In the genomic region with DNA sequence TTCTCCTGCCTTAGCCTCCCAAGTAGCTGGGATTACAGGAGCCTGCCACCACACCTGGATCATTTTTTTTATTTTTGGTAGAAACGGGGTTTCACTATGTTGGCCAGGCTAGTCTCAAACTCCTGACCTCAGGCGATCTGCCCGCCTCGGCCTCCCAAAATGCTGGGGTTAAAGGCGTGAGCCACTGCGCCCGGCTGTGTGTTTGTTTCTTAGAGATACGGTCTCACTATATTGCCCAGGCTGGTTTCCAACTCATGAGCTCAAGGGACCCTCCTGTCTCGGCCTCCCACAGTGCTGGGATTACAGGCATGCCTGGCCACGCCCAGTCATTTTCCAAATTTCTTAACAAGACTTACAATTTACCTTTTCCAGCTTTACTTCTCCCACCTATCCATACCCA, we compare ENCODE assay signal across 12 cellular contexts. TPM values are rescaled to one million over a fixed set of nuclear protein-coding genes. Genes with fewer than 3 reads are reported as not detected.
A peak's percentile ranks its signal among the peaks of the same experiment; 100 is the strongest.
DNase-seq lines count a peak whose midpoint lies in the region; ATAC-seq and TF ChIP-seq lines count a peak whose summit lies in the region.
"Had no signal": no experiment of that assay in that cellular context is flagged by ENCODE, and none has a peak within 500 bp of the region (broad histone marks: within the 10 kb centered on the region; RNA-seq: fewer than 3 reads in every experiment).

No MANE protein-coding gene starts in this region.

- no peak for DNase-seq in natural killer cell
- no peak for DNase-seq in natural killer cell treated with Interleukin-12 subunit alpha and Interleukin-12 subunit beta and Interleukin-15 and Interleukin-18, amount 100 ng/mL, for 72 hours (ENCODE audit: low spot score)
- DNase-seq in activated naive CD8-positive, alpha-beta T cell treated with anti-CD3 and anti-CD28 coated beads for 36 hours, result no peak
- DNase-seq in naive B cell, result no peak
- no peak for DNase-seq in NCI-H2227 treated with DMSO at 0.1 percent for 48 hours (lab: John Stamatoyannopoulos, UW)
- no peak for DNase-seq in mucosa of descending colon
- no peak for DNase-seq in NOMO-1 treated with dmso at 0.1 percent for 144 hours (lab: John Stamatoyannopoulos, UW; ENCODE audit: unreplicated experiment)
- no peak for DNase-seq in esophagus muscularis mucosa (ENCODE audit: extremely low spot score)
- DNase-seq: activated T-cell treated with anti-CD3 and anti-CD28 coated beads, Interleukin-2, amount 50 U/mL, for 1 hour; kidney glomerular epithelial cell; NCI-H82 had no signal

- whole genome bisulfite sequencing in esophagus muscularis mucosa, result 94% methylated on average over 10 of the region's 10 CpGs

- H3K27me3 ChIP-seq in esophagus muscularis mucosa, result no peaks in the 10 kb centered on the region

- H3K36me3 ChIP-seq in mucosa of descending colon (ENCODE audit: low read depth), result no peaks in the 10 kb centered on the region
- H3K36me3 ChIP-seq in esophagus muscularis mucosa, result peaks cover 1 to 13% (median 7%) of the 10 kb centered on the region in 4 donors

- H3K9me3 ChIP-seq in mucosa of descending colon (no peaks in the 10 kb centered on the region), esophagus muscularis mucosa (no peaks in the 10 kb centered on the region)

- no peak for TF ChIP-seq POLR2A in esophagus muscularis mucosa (IDR thresholded peaks at IDR 0.05; ENCODE audit: low read depth)

- TF ChIP-seq CTCF in natural killer cell (IDR thresholded peaks at IDR 0.05) (no peak), mucosa of descending colon (IDR thresholded peaks at IDR 0.05) (no peak), esophagus muscularis mucosa (IDR thresholded peaks at IDR 0.05) (no peak)

- peaks cover 4% of the 10 kb centered on the region for H3K4me1 ChIP-seq in mucosa of descending colon (ENCODE audit: low read depth)
- peaks cover 18 to 35% (median 30%) of the 10 kb centered on the region in 4 donors for H3K4me1 ChIP-seq in esophagus muscularis mucosa

- no peaks in the 10 kb centered on the region for H3K9me3 Mint-ChIP-seq in natural killer cell
- H3K9me3 Mint-ChIP-seq in natural killer cell treated with Interleukin-12 subunit alpha and Interleukin-12 subunit beta and Interleukin-15 and Interleukin-18, amount 100 ng/mL, for 72 hours, result no peaks in the 10 kb centered on the region
- H3K9me3 Mint-ChIP-seq in activated naive CD8-positive, alpha-beta T cell treated with anti-CD3 and anti-CD28 coated beads for 36 hours, result peaks cover 3% of the 10 kb centered on the region
- H3K9me3 Mint-ChIP-seq in naive B cell, result no peaks in the 10 kb centered on the region

- H3K27me3 Mint-ChIP-seq in natural killer cell (ENCODE audit: low read depth in 2 of 2), result no peaks in the 10 kb centered on the region
- no peaks in the 10 kb centered on the region for H3K27me3 Mint-ChIP-seq in natural killer cell treated with Interleukin-12 subunit alpha and Interleukin-12 subunit beta and Interleukin-15 and Interleukin-18, amount 100 ng/mL, for 72 hours
- no peaks in the 10 kb centered on the region for H3K27me3 Mint-ChIP-seq in activated naive CD8-positive, alpha-beta T cell treated with anti-CD3 and anti-CD28 coated beads for 36 hours
- no peaks in the 10 kb centered on the region for H3K27me3 Mint-ChIP-seq in naive B cell

- ATAC-seq in natural killer cell (no peak), naive B cell (ENCODE audit: low read depth in 2 of 2) (no peak), mucosa of descending colon (no peak)
- ATAC-seq in natural killer cell treated with Interleukin-12 subunit alpha and Interleukin-12 subunit beta and Interleukin-15 and Interleukin-18, amount 100 ng/mL, for 72 hours, result no peak
- ATAC-seq: esophagus mucosa had no signal

- TF ChIP-seq EP300 in esophagus muscularis mucosa (IDR thresholded peaks at IDR 0.05), result no peak

- H3K4me3 ChIP-seq in mucosa of descending colon (no peak overlapping the region), esophagus muscularis mucosa (peak overlapping the region in 1 of 4 donors; percentile 87)

- H3K36me3 Mint-ChIP-seq in natural killer cell (no peaks in the 10 kb centered on the region), naive B cell (peaks cover 5% of the 10 kb centered on the region in 2 donors)
- H3K36me3 Mint-ChIP-seq in natural killer cell treated with Interleukin-12 subunit alpha and Interleukin-12 subunit beta and Interleukin-15 and Interleukin-18, amount 100 ng/mL, for 72 hours, result peaks cover 5% of the 10 kb centered on the region
- peaks cover 27% of the 10 kb centered on the region for H3K36me3 Mint-ChIP-seq in activated naive CD8-positive, alpha-beta T cell treated with anti-CD3 and anti-CD28 coated beads for 36 hours

- peak overlapping the region; percentile 83 to 90 for H3K27ac Mint-ChIP-seq in natural killer cell
- no peak overlapping the region for H3K27ac Mint-ChIP-seq in natural killer cell treated with Interleukin-12 subunit alpha and Interleukin-12 subunit beta and Interleukin-15 and Interleukin-18, amount 100 ng/mL, for 72 hours
- no peak overlapping the region for H3K27ac Mint-ChIP-seq in activated naive CD8-positive, alpha-beta T cell treated with anti-CD3 and anti-CD28 coated beads for 36 hours
- no peak overlapping the region for H3K27ac Mint-ChIP-seq in naive B cell

- peak overlapping the region; percentile 94 for H3K4me3 Mint-ChIP-seq in natural killer cell
- H3K4me3 Mint-ChIP-seq in natural killer cell treated with Interleukin-12 subunit alpha and Interleukin-12 subunit beta and Interleukin-15 and Interleukin-18, amount 100 ng/mL, for 72 hours, result no peak overlapping the region
- peak overlapping the region; percentile 91 for H3K4me3 Mint-ChIP-seq in activated naive CD8-positive, alpha-beta T cell treated with anti-CD3 and anti-CD28 coated beads for 36 hours
- H3K4me3 Mint-ChIP-seq in naive B cell, result peak overlapping the region in 5 of 8 donors; percentile 91 to 97 (median 96)

- no peak overlapping the region for H3K27ac ChIP-seq in esophagus muscularis mucosa (replicated peaks in 1 of 4)

- intact Hi-C loops in natural killer cell (cut with micrococcal nuclease) (no loop called here), mucosa of descending colon (cut with DNase I, micrococcal nuclease) (no loop called here), esophagus muscularis mucosa (cut with DNase I) (loop anchor here (5.0 kb wide), 1 partner anchor 62 kb away; no protein-coding TSS in a partner anchor)

- peaks cover 17 to 33% of the 10 kb centered on the region in 2 donors for H3K4me1 Mint-ChIP-seq in natural killer cell
- peaks cover 14 to 23% of the 10 kb centered on the region in 2 donors for H3K4me1 Mint-ChIP-seq in natural killer cell treated with Interleukin-12 subunit alpha and Interleukin-12 subunit beta and Interleukin-15 and Interleukin-18, amount 100 ng/mL, for 72 hours (ENCODE audit: low read depth in 2 of 2)
- H3K4me1 Mint-ChIP-seq in activated naive CD8-positive, alpha-beta T cell treated with anti-CD3 and anti-CD28 coated beads for 36 hours, result peaks cover 13% of the 10 kb centered on the region
- peaks cover 13 to 32% (median 21%) of the 10 kb centered on the region in 3 donors for H3K4me1 Mint-ChIP-seq in naive B cell

RNA-seq across cellular contexts. Expression of a gene that starts 0.9 kb away (rescaled TPM):
- total RNA-seq in natural killer cell (10 to 100 TPM; 11.9 to 22.9 (median 17.8) TPM), mucosa of descending colon (10 to 100 TPM; 34.6 to 53.3 (median 45.1) TPM), esophagus muscularis mucosa (10 to 100 TPM; 24.5 to 40.5 (median 31.4) TPM)
- total RNA-seq in natural killer cell treated with Interleukin-12 subunit alpha and Interleukin-12 subunit beta and Interleukin-15 and Interleukin-18, amount 100 ng/mL, for 72 hours, result 10 to 100 TPM; 39.1 to 62.5 TPM
- 10 to 100 TPM; 77.6 to 81.2 TPM for total RNA-seq in activated naive CD8-positive, alpha-beta T cell treated with anti-CD3 and anti-CD28 coated beads for 36 hours
- 10 to 100 TPM; 17.3 to 46.9 (median 34.3) TPM for polyA plus RNA-seq in naive B cell (ENCODE audit: low read depth in 6 of 6)

Comparison
In these comparisons a context has a peak if more than half of its experiments do, and no peak if none do; other contexts are left out.
1. H3K27ac Mint-ChIP-seq: peak in natural killer cell (2 of 2); none in natural killer cell treated with Interleukin-12 subunit alpha and Interleukin-12 subunit beta and Interleukin-15 and Interleukin-18, amount 100 ng/mL, for 72 hours (0 of 2), activated naive CD8-positive, alpha-beta T cell treated with anti-CD3 and anti-CD28 coated beads for 36 hours (single experiment) and naive B cell (0 of 6).